1 cellular context compared by ENCODE assay signal in the genomic region with DNA sequence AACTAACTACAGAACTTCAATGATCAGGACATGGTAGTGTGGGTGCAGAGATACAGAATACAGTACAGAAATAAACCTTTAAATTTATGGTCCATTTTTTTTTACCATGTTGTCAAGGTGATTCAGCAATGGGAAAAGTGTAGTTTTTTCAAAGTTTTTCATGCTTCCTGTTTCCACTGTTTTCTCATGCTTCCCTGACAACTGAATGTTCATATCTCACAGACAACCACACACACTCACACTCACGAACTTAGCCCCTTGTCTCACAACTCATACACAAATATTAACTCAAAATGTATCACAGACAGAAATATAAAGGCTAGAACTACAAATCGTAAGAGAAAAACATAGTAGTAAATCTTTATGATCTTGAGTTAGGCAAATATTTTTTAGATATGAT.
TF ChIP-seq lines count a peak whose summit lies in the region.

No MANE protein-coding gene starts in this region.

TF ChIP-seq in IMR-90, 13 proteins besides CTCF, POLR2A, EP300 and RAD21 (continued from another document):
- TF ChIP-seq RFX5 (IDR thresholded peaks at IDR 0.05; ENCODE audit: low read depth, low read length): no peak
- TF ChIP-seq, protein P1, sequence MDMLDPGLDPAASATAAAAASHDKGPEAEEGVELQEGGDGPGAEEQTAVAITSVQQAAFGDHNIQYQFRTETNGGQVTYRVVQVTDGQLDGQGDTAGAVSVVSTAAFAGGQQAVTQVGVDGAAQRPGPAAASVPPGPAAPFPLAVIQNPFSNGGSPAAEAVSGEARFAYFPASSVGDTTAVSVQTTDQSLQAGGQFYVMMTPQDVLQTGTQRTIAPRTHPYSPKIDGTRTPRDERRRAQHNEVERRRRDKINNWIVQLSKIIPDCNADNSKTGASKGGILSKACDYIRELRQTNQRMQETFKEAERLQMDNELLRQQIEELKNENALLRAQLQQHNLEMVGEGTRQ (IDR thresholded peaks at IDR 0.05; ENCODE audit: low read depth, low read length): no peak
- TF ChIP-seq FOS (IDR thresholded peaks at IDR 0.05; ENCODE audit: low read depth, low read length): no peak
- TF ChIP-seq MXI1 (IDR thresholded peaks at IDR 0.05; ENCODE audit: borderline replicate concordance, low read depth, low read length): no peak
- no peak for TF ChIP-seq RCOR1 (IDR thresholded peaks at IDR 0.05; ENCODE audit: insufficient replicate concordance, low read length)
